9 cellular contexts compared by ENCODE assay signal in the genomic region with DNA sequence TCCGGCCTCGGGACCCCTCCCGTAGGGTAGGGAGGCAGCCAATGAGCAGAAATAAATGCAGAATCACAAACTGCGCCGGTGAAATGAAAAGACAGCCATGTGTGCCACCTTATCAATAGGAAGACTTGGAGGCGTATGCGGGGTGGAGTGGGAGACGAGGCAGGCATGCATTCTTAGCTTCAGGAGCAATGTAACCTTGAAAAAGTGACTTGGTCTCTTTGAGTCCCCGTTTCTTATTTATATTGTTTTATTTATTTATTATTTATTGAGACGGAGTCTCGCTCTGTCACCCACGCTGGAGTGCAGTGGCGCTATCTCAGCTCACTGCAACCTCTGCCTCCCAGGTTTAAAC. TPM values are rescaled to one million over a fixed set of nuclear protein-coding genes. Genes with fewer than 3 reads are reported as not detected.
DNase-seq lines count a peak whose midpoint lies in the region; ATAC-seq and TF ChIP-seq lines count a peak whose summit lies in the region.
"Had no signal": no experiment of that assay in that cellular context is flagged by ENCODE, and none has a peak within 500 bp of the region (broad histone marks: within the 10 kb centered on the region; RNA-seq: fewer than 3 reads in every experiment).

No MANE protein-coding gene starts in this region.

- peak overlapping the region; percentile 53 for H3K4me3 ChIP-seq in Caco-2 (ENCODE audit: low read depth, low read length)
- H3K4me3 ChIP-seq in MM.1S (ENCODE audit: low read length), result no peak overlapping the region
- H3K4me3 ChIP-seq in colonic mucosa, result peak overlapping the region; percentile 31
- H3K4me3 ChIP-seq in psoas muscle, result peak overlapping the region; percentile 52
- H3K4me3 ChIP-seq in HAP-1, result no peak overlapping the region

- no peak overlapping the region for H3K9ac ChIP-seq in MM.1S (ENCODE audit: low read length)
- H3K9ac ChIP-seq in colonic mucosa (ENCODE audit: low read depth in 2 of 2, low read length in 2 of 2), result peak overlapping the region in 1 of 2 donors; percentile 12

- CTCF ChIA-PET in Caco-2 (lab: Charles Lee), result interaction anchor here (0.7 to 2.8 kb wide), 32 partner anchors 10 to 442 kb away, joined by 3 to 35 read pairs (median 6); a partner anchor contains a TSS

- no TSS peak for BruUV-seq in Caco-2 (replicated peaks; lab: Mats Ljungman, UMichigan)

- no peaks in the 10 kb centered on the region for H3K9me2 ChIP-seq in MM.1S (replicated peaks; ENCODE audit: insufficient read depth, low read length)

- in situ Hi-C loops in HAP-1 (cut with MboI; ENCODE audit: low sequenced_read_pairs), result no loop called here

- peak overlapping the region; percentile 37; the same call in 1 of the 2 replicates for H2AFZ ChIP-seq in MM.1S (ENCODE audit: low read length)

- no peaks in the 10 kb centered on the region for H4K20me1 ChIP-seq in MM.1S (ENCODE audit: insufficient read depth, low read length)

- intact Hi-C loops in Caco-2 (cut with micrococcal nuclease; ENCODE audit: unreplicated experiment), result loop anchor here (2.0 to 10.0 kb wide), 3 partner anchors 37 to 128 kb away; a partner anchor contains a TSS
- intact Hi-C loops in colonic mucosa (cut with DNase I), result loop anchor here (2.0 to 5.0 kb wide), 2 partner anchors 37 to 363 kb away; no protein-coding TSS in a partner anchor
- intact Hi-C loops in psoas muscle (cut with DNase I), result loop anchor here (5.0 to 10.0 kb wide), 3 partner anchors 37 to 362 kb away; a partner anchor contains a TSS

- H3K9me3 Mint-ChIP-seq in Caco-2 (ENCODE audit: unreplicated experiment), result peaks cover 18% of the 10 kb centered on the region

- H3K4me2 ChIP-seq in MM.1S (ENCODE audit: low read depth, low read length), result peak overlapping the region; percentile 45; the same call in 1 of the 2 replicates

- ATAC-seq in psoas muscle (no peak), HG03196 (IDR thresholded peaks at IDR 0.05; ENCODE audit: unreplicated experiment) (no peak)

- no peaks in the 10 kb centered on the region for H3K79me2 ChIP-seq in MM.1S (ENCODE audit: low read length)

- peaks cover 8% of the 10 kb centered on the region; the same call in 1 of the 2 replicates for H3K4me1 ChIP-seq in Caco-2
- H3K4me1 ChIP-seq in MM.1S (ENCODE audit: low read length), result peaks cover 9% of the 10 kb centered on the region; the same call in 1 of the 2 replicates
- H3K4me1 ChIP-seq in colonic mucosa, result no peaks in the 10 kb centered on the region
- H3K4me1 ChIP-seq in psoas muscle, result no peaks in the 10 kb centered on the region
- H3K4me1 ChIP-seq in HAP-1, result no peaks in the 10 kb centered on the region

- H3K4me3 Mint-ChIP-seq in Caco-2 (ENCODE audit: unreplicated experiment), result peak overlapping the region; percentile 87

- peaks cover 17% of the 10 kb centered on the region for H3K36me3 Mint-ChIP-seq in Caco-2 (ENCODE audit: insufficient read depth, unreplicated experiment)

- H3K27ac ChIP-seq in MM.1S (ENCODE audit: low read length) (no peak overlapping the region), colonic mucosa (no peak overlapping the region), psoas muscle (no peak overlapping the region)

- no peak for DNase-seq in Caco-2
- DNase-seq in MM.1S, result no peak
- DNase-seq in colonic mucosa, result no peak
- DNase-seq in psoas muscle, result no peak
- no peak for DNase-seq in ureter (ENCODE audit: low spot score)
- DNase-seq in HAP-1 (ENCODE audit: low spot score in 2 of 2), result no peak
- no peak for DNase-seq in GDM1 (lab: John Stamatoyannopoulos, UW)

- H3K27ac Mint-ChIP-seq in Caco-2 (ENCODE audit: unreplicated experiment), result peak overlapping the region; percentile 93

- H3K27me3 ChIP-seq in Caco-2 (replicated peaks; ENCODE audit: control insufficient read depth, insufficient read depth, low read length), result no peaks in the 10 kb centered on the region
- peaks cover 83% of the 10 kb centered on the region for H3K27me3 ChIP-seq in MM.1S (replicated peaks; ENCODE audit: insufficient read depth, low read length)
- H3K27me3 ChIP-seq in colonic mucosa, result no peaks in the 10 kb centered on the region
- peaks cover 0 to 24% (median 3%) of the 10 kb centered on the region in 3 donors for H3K27me3 ChIP-seq in psoas muscle (ENCODE audit: insufficient read depth in 3 of 3, low read length in 2 of 3)
- H3K27me3 ChIP-seq in HAP-1 (ENCODE audit: low read depth), result no peaks in the 10 kb centered on the region

- no peaks in the 10 kb centered on the region for H3K36me3 ChIP-seq in Caco-2 (ENCODE audit: control insufficient read depth, insufficient read depth, low read length)
- H3K36me3 ChIP-seq in MM.1S (replicated peaks; ENCODE audit: insufficient read depth, low read length), result no peaks in the 10 kb centered on the region
- H3K36me3 ChIP-seq in colonic mucosa, result no peaks in the 10 kb centered on the region
- H3K36me3 ChIP-seq in psoas muscle (ENCODE audit: insufficient read depth in 1 of 2, low read depth in 1 of 2), result no peaks in the 10 kb centered on the region
- no peaks in the 10 kb centered on the region for H3K36me3 ChIP-seq in HAP-1 (replicated peaks)

- peaks cover 10% of the 10 kb centered on the region for H3K27me3 Mint-ChIP-seq in Caco-2 (ENCODE audit: insufficient read depth, unreplicated experiment)

- peaks cover 13% of the 10 kb centered on the region for H3K4me1 Mint-ChIP-seq in Caco-2 (ENCODE audit: low read depth, unreplicated experiment)

- WGBS in psoas muscle, 3 donors, result 33 to 36% (median 34%) methylated on average over 13 of the region's 13 CpGs

- no peak for TF ChIP-seq CTCF in Caco-2 (IDR thresholded peaks at IDR 0.05; ENCODE audit: insufficient read depth in 1 of 2, low read depth in 1 of 2, low read length in 1 of 2, severe bottlenecking in 1 of 2, unreplicated experiment in 1 of 2)
- TF ChIP-seq CTCF in MM.1S (IDR thresholded peaks at IDR 0.05; ENCODE audit: low read length), result 0 out of 2 replicates have a peak, but pooled peaks have one; percentile 2
- no peak for TF ChIP-seq CTCF in colonic mucosa (IDR thresholded peaks at IDR 0.05)
- no peak for TF ChIP-seq CTCF in psoas muscle (IDR thresholded peaks at IDR 0.05)

- H3F3A ChIP-seq in MM.1S (ENCODE audit: insufficient read depth, low read length), result no peaks in the 10 kb centered on the region

- H3K9me3 ChIP-seq in Caco-2 (peaks cover 8% of the 10 kb centered on the region; the same call in 1 of the 2 replicates), MM.1S (replicated peaks; ENCODE audit: insufficient read depth, low read length) (no peaks in the 10 kb centered on the region), colonic mucosa (no peaks in the 10 kb centered on the region), psoas muscle (no peaks in the 10 kb centered on the region), HAP-1 (no peaks in the 10 kb centered on the region)

- POLR2A ChIA-PET in Caco-2 (lab: Charles Lee), result interaction anchor here (0.6 to 1.3 kb wide), 12 partner anchors 19 to 617 kb away, joined by 3 to 17 read pairs (median 4); a partner anchor contains a TSS

RNA-seq across cellular contexts. Expression of a gene that starts 16.0 kb away (rescaled TPM):
- total RNA-seq in Caco-2 (2022), result 0.58 and 0.86 TPM in 2 replicates
- 1 to 10 TPM; 2.2 to 7.4 TPM for total RNA-seq in colonic mucosa
- total RNA-seq in psoas muscle, result 1 to 10 TPM; 1.2 to 4.6 (median 1.9) TPM
- polyA plus RNA-seq in psoas muscle, result under 1 TPM; 0.11 to 0.35 (median 0.16) TPM
- total RNA-seq in ureter, result 15.2 TPM

RNA-seq across cellular contexts. Expression of a gene that starts 19.2 kb away (rescaled TPM):
- total RNA-seq in Caco-2 (2022) (40.9 and 45.2 TPM in 2 replicates), colonic mucosa (1 to 10 TPM; 4.9 to 7.7 TPM), psoas muscle (1 to 10 TPM; 2.6 to 6.3 (median 4.5) TPM), ureter (14.2 TPM)
- polyA plus RNA-seq in psoas muscle, result 1 to 10 TPM; 2.0 to 4.2 (median 3.6) TPM

RNA-seq across cellular contexts. Expression of a gene that starts 27.8 kb away (rescaled TPM):
- 12.3 and 13.9 TPM in 2 replicates for total RNA-seq in Caco-2 (2022)
- 1 to 10 TPM; 8.6 to 8.9 TPM for total RNA-seq in colonic mucosa
- total RNA-seq in psoas muscle, result 10 to 100 TPM in 2 of 4 donors, 1 to 10 TPM in 2; 5.9 to 14.3 (median 11.5) TPM
- 10 to 100 TPM; 11.8 to 12.4 (median 12.2) TPM for polyA plus RNA-seq in psoas muscle
- total RNA-seq in ureter, result 7.4 TPM

RNA-seq across cellular contexts. Expression of a gene that starts 32.7 kb away (rescaled TPM):
- total RNA-seq in Caco-2 (2022) (not detected in 2 replicates), colonic mucosa (not detected), psoas muscle (10 to 100 TPM in 1 of 4 donors, 1 to 10 TPM in 2, under 1 TPM in 1; 0.59 to 13.4 (median 3.7) TPM), ureter (not detected)
- polyA plus RNA-seq in psoas muscle, result 1 to 10 TPM in 1 of 3 donors, under 1 TPM in 2; 0.14 to 1.1 (median 0.91) TPM

RNA-seq across cellular contexts. Expression of a gene that starts 39.7 kb away (rescaled TPM):
- total RNA-seq in Caco-2 (2022) (not detected in 2 replicates), colonic mucosa (not detected), psoas muscle (not detected), ureter (not detected)
- polyA plus RNA-seq in psoas muscle, result not detected
- total RNA-seq: epithelial cell of proximal tubule had no signal

Comparison
In these comparisons a context has a peak if more than half of its experiments do, and no peak if none do; other contexts are left out.
1. H3K4me3 ChIP-seq: peak in Caco-2 (single experiment), colonic mucosa (single experiment) and psoas muscle (single experiment); none in MM.1S (single experiment) and HAP-1 (single experiment).